Comparison of ENCODE assay signal across 8 cellular contexts in genomic region chr1:178310685-178311105, GRCh38.
DNase-seq lines count a peak whose midpoint lies in the region; ATAC-seq and TF ChIP-seq lines count a peak whose summit lies in the region.

No MANE protein-coding gene starts in this region.

- TF ChIP-seq CTCF in right atrium auricular region (IDR thresholded peaks at IDR 0.05) (peak; percentile 48 to 80), gastrocnemius medialis (IDR thresholded peaks at IDR 0.05 in 4 of 5, conservative IDR thresholded peaks at IDR 0.05 in 1 of 5) (peak; percentile 78 to 84 (median 82))

- H3K36me3 Mint-ChIP-seq in CD4-positive, CD25-positive, alpha-beta regulatory T cell, result no peaks in the 10 kb centered on the region
- no peaks in the 10 kb centered on the region for H3K36me3 Mint-ChIP-seq in activated T-helper 17 cell treated with anti-CD3 and anti-CD28 coated beads, Interleukin-2, amount 50 U/mL, for 72 hours (ENCODE audit: low read depth)

- in situ Hi-C loops in gastrocnemius medialis (cut with MboI; ENCODE audit: low sequenced_read_pairs in 4 of 4), result loop anchor here in 3 of 4 donors (10.0 to 25.0 kb wide), 2 partner anchors 194 to 202 kb away; partner anchors contain the start of gene TEX35 (in 2 of the 3)

- no peak for TF ChIP-seq POLR2A in gastrocnemius medialis (IDR thresholded peaks at IDR 0.05)

- H3K9me3 ChIP-seq in CD4-positive, CD25-positive, alpha-beta regulatory T cell (ENCODE audit: control insufficient read depth in 2 of 2, low read length in 2 of 2), result no peaks in the 10 kb centered on the region
- H3K9me3 ChIP-seq in right atrium auricular region, result no peaks in the 10 kb centered on the region
- no peaks in the 10 kb centered on the region for H3K9me3 ChIP-seq in gastrocnemius medialis

- no peak overlapping the region for H3K4me3 Mint-ChIP-seq in CD4-positive, CD25-positive, alpha-beta regulatory T cell
- no peak overlapping the region for H3K4me3 Mint-ChIP-seq in activated T-helper 17 cell treated with anti-CD3 and anti-CD28 coated beads, Interleukin-2, amount 50 U/mL, for 72 hours

- intact Hi-C loops in gastrocnemius medialis (cut with DNase I; ENCODE audit: low total_unique reads), result loop anchor here (2.0 kb wide), 2 partner anchors 34 to 190 kb away; no protein-coding TSS in a partner anchor

- no peaks in the 10 kb centered on the region for H3K4me1 ChIP-seq in CD4-positive, CD25-positive, alpha-beta regulatory T cell (ENCODE audit: control insufficient read depth, insufficient read depth, low read length, poor library complexity, severe bottlenecking)
- peaks cover 0 to 9% of the 10 kb centered on the region in 2 donors for H3K4me1 ChIP-seq in right atrium auricular region
- H3K4me1 ChIP-seq in gastrocnemius medialis, result peaks cover 12 to 14% of the 10 kb centered on the region in 2 donors

- peak in 2 of 3 donors; percentile 11 to 45 for DNase-seq in CD4-positive, CD25-positive, alpha-beta regulatory T cell
- peak; percentile 82 for DNase-seq in NCI-H345 treated with DMSO at 0.1 percent for 48 hours (lab: John Stamatoyannopoulos, UW; ENCODE audit: unreplicated experiment)
- DNase-seq in right atrium auricular region (ENCODE audit: low spot score), result no peak
- peak in 1 of 2 donors; percentile 23 for DNase-seq in gastrocnemius medialis

- H3K27ac Mint-ChIP-seq in CD4-positive, CD25-positive, alpha-beta regulatory T cell, result no peak overlapping the region
- H3K27ac Mint-ChIP-seq in activated T-helper 17 cell treated with anti-CD3 and anti-CD28 coated beads, Interleukin-2, amount 50 U/mL, for 72 hours, result no peak overlapping the region

- no peak overlapping the region for H3K27ac ChIP-seq in CD4-positive, CD25-positive, alpha-beta regulatory T cell (ENCODE audit: insufficient read depth, low read length, poor library complexity, severe bottlenecking)
- no peak overlapping the region for H3K27ac ChIP-seq in right atrium auricular region
- H3K27ac ChIP-seq in gastrocnemius medialis, result no peak overlapping the region

- no peaks in the 10 kb centered on the region for H3K36me3 ChIP-seq in CD4-positive, CD25-positive, alpha-beta regulatory T cell (ENCODE audit: control insufficient read depth, insufficient read depth, low read length)
- H3K36me3 ChIP-seq in right atrium auricular region (no peaks in the 10 kb centered on the region), gastrocnemius medialis (no peaks in the 10 kb centered on the region)

- no peaks in the 10 kb centered on the region for H3K27me3 ChIP-seq in CD4-positive, CD25-positive, alpha-beta regulatory T cell (ENCODE audit: control insufficient read depth, insufficient read depth, low read length)
- H3K27me3 ChIP-seq in right atrium auricular region, result no peaks in the 10 kb centered on the region
- H3K27me3 ChIP-seq in gastrocnemius medialis, result no peaks in the 10 kb centered on the region

- H3K27me3 Mint-ChIP-seq in CD4-positive, CD25-positive, alpha-beta regulatory T cell, result no peaks in the 10 kb centered on the region
- peaks cover 8% of the 10 kb centered on the region for H3K27me3 Mint-ChIP-seq in activated T-helper 17 cell treated with anti-CD3 and anti-CD28 coated beads, Interleukin-2, amount 50 U/mL, for 72 hours

- H3K4me1 Mint-ChIP-seq in CD4-positive, CD25-positive, alpha-beta regulatory T cell, result no peaks in the 10 kb centered on the region
- no peaks in the 10 kb centered on the region for H3K4me1 Mint-ChIP-seq in activated T-helper 17 cell treated with anti-CD3 and anti-CD28 coated beads, Interleukin-2, amount 50 U/mL, for 72 hours

- no peak overlapping the region for H3K4me3 ChIP-seq in CD4-positive, CD25-positive, alpha-beta regulatory T cell (ENCODE audit: low read depth, low read length)
- H3K4me3 ChIP-seq in right atrium auricular region, result no peak overlapping the region
- no peak overlapping the region for H3K4me3 ChIP-seq in gastrocnemius medialis

- no peak for ATAC-seq in CD4-positive, CD25-positive, alpha-beta regulatory T cell (ENCODE audit: low read depth in 2 of 2)
- ATAC-seq in GM18909 (IDR thresholded peaks at IDR 0.05; ENCODE audit: poor library complexity, unreplicated experiment) (peak; percentile 82), HG03442 (IDR thresholded peaks at IDR 0.05; ENCODE audit: unreplicated experiment) (peak; percentile 90), gastrocnemius medialis (peak; percentile 96), HG03280 (IDR thresholded peaks at IDR 0.05; ENCODE audit: unreplicated experiment) (no peak)
- peak; percentile 26 for ATAC-seq in activated T-helper 17 cell treated with anti-CD3 and anti-CD28 coated beads, Interleukin-2, amount 50 U/mL, for 72 hours (replicated peaks)

- H3K9me3 Mint-ChIP-seq in CD4-positive, CD25-positive, alpha-beta regulatory T cell, result peaks cover 0 to under 1% (median 0%) of the 10 kb centered on the region in 7 donors
- H3K9me3 Mint-ChIP-seq in activated T-helper 17 cell treated with anti-CD3 and anti-CD28 coated beads, Interleukin-2, amount 50 U/mL, for 72 hours, result no peaks in the 10 kb centered on the region

Comparison
In these comparisons a context has a peak if more than half of its experiments do, and no peak if none do; other contexts are left out.
1. ATAC-seq: peak in GM18909 (single experiment), HG03442 (single experiment), activated T-helper 17 cell treated with anti-CD3 and anti-CD28 coated beads, Interleukin-2, amount 50 U/mL, for 72 hours (single experiment) and gastrocnemius medialis (2 of 2); none in CD4-positive, CD25-positive, alpha-beta regulatory T cell (0 of 2) and HG03280 (single experiment).